25 cellular contexts compared by ENCODE assay signal in genomic region chr7:48837266-48837665, GRCh38.
"Had no signal": no experiment of that assay in that cellular context is flagged by ENCODE, and none has a peak within 500 bp of the region (broad histone marks: within the 10 kb centered on the region; RNA-seq: fewer than 3 reads in every experiment).

No MANE protein-coding gene starts in this region.

- H3K27ac ChIP-seq: coronary artery, lower lobe of right lung, neutrophil, pancreas, right lobe of liver, thoracic aorta, transverse colon, upper lobe of right lung, uterus had no signal

- H3K4me1 ChIP-seq: lower lobe of right lung, pancreas, right lobe of liver, transverse colon, upper lobe of right lung, uterus had no signal

- DNase-seq: effector memory CD8-positive, alpha-beta T cell; erythroblast; hypothalamus; immature natural killer cell; islet precursor cell; kidney glomerular epithelial cell; left colon; left ventricle myocardium superior; lower lobe of right lung; natural killer cell; pancreas; retina; right lobe of liver; small intestine; stimulated activated CD4-positive, alpha-beta T cell treated with anti-CD3 and anti-CD28 coated beads, Interleukin-15, amount 100 ng/mL, for 24 hours; stimulated activated CD4-positive, alpha-beta T cell treated with anti-CD3 and anti-CD28 coated beads, Interleukin-2, amount 100 ng/mL, for 48 hours; stimulated activated naive B cell treated with anti-CD40 and anti-IgM and Interleukin-4, amounts not matched to agents 10 μg/mL and 1 μg/mL and 100 μg/mL, for 72 hours; transverse colon; upper lobe of right lung; uterus had no signal

- H3K27me3 ChIP-seq: neutrophil, pancreas, right lobe of liver, transverse colon, upper lobe of right lung, uterus had no signal

- FAIRE-seq: endometrium, frontal cortex, pancreas, small intestine had no signal

- H3K4me3 ChIP-seq: coronary artery, lower lobe of right lung, pancreas, right lobe of liver, thoracic aorta, transverse colon, upper lobe of right lung, uterus had no signal

- H3K36me3 ChIP-seq: lower lobe of right lung, neutrophil, pancreas, right lobe of liver, thoracic aorta, transverse colon, upper lobe of right lung, uterus had no signal

- H3K9me3 ChIP-seq: lower lobe of right lung, neutrophil, pancreas, right lobe of liver, thoracic aorta, transverse colon, upper lobe of right lung, uterus had no signal
